8 cellular contexts compared by ENCODE assay signal in genomic region chr2:61536086-61536722, GRCh38. TPM values are rescaled to one million over a fixed set of nuclear protein-coding genes. Genes with fewer than 3 reads are reported as not detected.
DNase-seq lines count a peak whose midpoint lies in the region; ATAC-seq and TF ChIP-seq lines count a peak whose summit lies in the region.

No MANE protein-coding gene starts in this region.

- peak; percentile 8 for DNase-seq in activated naive CD4-positive, alpha-beta T cell treated with Interleukin-2 at 50 U/mL for 16 hours
- no peak for DNase-seq in activated naive CD4-positive, alpha-beta T cell treated with anti-CD3 and anti-CD28 coated beads, Interleukin-2, amount 50 U/mL, for 16 hours
- DNase-seq in Panc1 (ENCODE audit: low read depth, low spot score) (peak; percentile 63), dedifferentiated amniotic fluid mesenchymal stem cell (ENCODE audit: extremely low spot score) (peak; percentile 16), mesothelial cell of epicardium (ENCODE audit: low spot score in 2 of 2, unreplicated experiment in 2 of 2) (peak in 1 of 2 experiments; percentile 35), NCI-H1048 (lab: John Stamatoyannopoulos, UW) (no peak), NOMO-1 treated with DMSO at 0.1 percent for 48 hours (lab: John Stamatoyannopoulos, UW; ENCODE audit: unreplicated experiment) (no peak)

- no peaks in the 10 kb centered on the region for H3K9me3 Mint-ChIP-seq in mesothelial cell of epicardium

- peak; percentile 1; the same call in 1 of the 2 replicates for ATAC-seq in Panc1
- no peak for ATAC-seq in HG02678 (IDR thresholded peaks at IDR 0.05; ENCODE audit: unreplicated experiment)

- CTCF ChIA-PET in Panc1 (lab: Charles Lee): no interaction called here

- intact Hi-C loops in Panc1 (cut with micrococcal nuclease; ENCODE audit: unreplicated experiment): loop anchor here (5.0 to 10.0 kb wide), 2 partner anchors 101 to 259 kb away; no protein-coding TSS in a partner anchor

- H3K9me3 ChIP-seq in Panc1 (ENCODE audit: control insufficient read depth, insufficient read depth, low read depth, low read length): no peaks in the 10 kb centered on the region

- peaks cover 5% of the 10 kb centered on the region for H3K36me3 Mint-ChIP-seq in mesothelial cell of epicardium

- no peaks in the 10 kb centered on the region for H3K27me3 ChIP-seq in Panc1 (ENCODE audit: control insufficient read depth, insufficient read depth, low read length)

- H3K27ac Mint-ChIP-seq in mesothelial cell of epicardium: peak overlapping the region; percentile 97

- POLR2A ChIA-PET in Panc1 (lab: Charles Lee): interaction anchor here (0.7 kb wide), 1 partner anchor 135 kb away, joined by 3 read pairs; no protein-coding TSS in a partner anchor

- H3K4me3 Mint-ChIP-seq in mesothelial cell of epicardium: peak overlapping the region; percentile 90

- H3K4me1 Mint-ChIP-seq in mesothelial cell of epicardium: peaks cover 35% of the 10 kb centered on the region

- TF ChIP-seq CTCF in Panc1 (IDR thresholded peaks at IDR 0.05) (no peak), mesothelial cell of epicardium (IDR thresholded peaks at IDR 0.05; ENCODE audit: unreplicated experiment) (no peak)

- peak overlapping the region; percentile 95 to 97 for H3K4me3 ChIP-seq in Panc1 (ENCODE audit: low read depth in 2 of 2, low read length in 2 of 2)

- in situ Hi-C loops in Panc1 (cut with HindIII; ENCODE audit: low pct_unique_long_range_greater_than_20kb, low sequenced_read_pairs): no loop called here

- no peaks in the 10 kb centered on the region for H3K27me3 Mint-ChIP-seq in mesothelial cell of epicardium (ENCODE audit: low read depth)

- peaks cover 34% of the 10 kb centered on the region for H3K4me1 ChIP-seq in Panc1 (ENCODE audit: control insufficient read depth, insufficient read depth, low read length)

- no TSS peak for BruUV-seq in Panc1 (replicated peaks; lab: Mats Ljungman, UMichigan)

- H3K36me3 ChIP-seq in Panc1 (ENCODE audit: control insufficient read depth, insufficient read depth, low read length): peaks cover 8% of the 10 kb centered on the region; the same call in 1 of the 2 replicates

- H3K27ac ChIP-seq in Panc1 (ENCODE audit: low read length): peak overlapping the region; percentile 97

RNA-seq across cellular contexts. Expression of gene XPO1, which starts 2.0 kb away (rescaled TPM):
- total RNA-seq in Panc1 (2021; ENCODE audit: unreplicated experiment) (189 TPM), mesothelial cell of epicardium (197 to 219 TPM (median 214 TPM) in 3 replicates)
- polyA plus RNA-seq in Panc1 (2012; ENCODE audit: insufficient read length): 78.8 TPM

Comparison
In these comparisons a context has a peak if more than half of its experiments do, and no peak if none do; other contexts are left out.
1. DNase-seq: peak in activated naive CD4-positive, alpha-beta T cell treated with Interleukin-2 at 50 U/mL for 16 hours (single experiment), Panc1 (single experiment) and dedifferentiated amniotic fluid mesenchymal stem cell (single experiment); none in activated naive CD4-positive, alpha-beta T cell treated with anti-CD3 and anti-CD28 coated beads, Interleukin-2, amount 50 U/mL, for 16 hours (single experiment), NCI-H1048 (single experiment) and NOMO-1 treated with DMSO at 0.1 percent for 48 hours (single experiment).